In genomic region chr1:202553560-202554038, GRCh38 we compare ENCODE assay signal across 11 cellular contexts.
DNase-seq lines count a peak whose midpoint lies in the region; TF ChIP-seq lines count a peak whose summit lies in the region.
"Had no signal": no experiment of that assay in that cellular context is flagged by ENCODE, and none has a peak within 500 bp of the region (broad histone marks: within the 10 kb centered on the region; RNA-seq: fewer than 3 reads in every experiment).

No MANE protein-coding gene starts in this region.

- intact Hi-C loops in colonic mucosa (cut with DNase I), result no loop called here

- DNase-seq in Daoy (ENCODE audit: low read depth) (peak; percentile 27), LoVo (ENCODE audit: low spot score) (peak; percentile 8), colonic mucosa (no peak), DMS79 treated with DMSO at 0.1 percent for 48 hours (lab: John Stamatoyannopoulos, UW) (no peak), caudate nucleus (lab: John Stamatoyannopoulos, UW) (no peak)
- no peak for DNase-seq in activated CD4-positive, alpha-beta T cell treated with anti-CD3 and anti-CD28 coated beads, Interleukin-2, amount 10 ng/mL, durations not matched to agents 7 days and 5 days
- DNase-seq in activated CD4-positive, CD25-positive, alpha-beta regulatory T cell (lab: John Stamatoyannopoulos, UW), result no peak
- DNase-seq: activated T-cell treated with anti-CD3 and anti-CD28 coated beads, Interleukin-2, amount 50 U/mL, for 4 hours; NK-92 treated with Interleukin-12 subunit alpha and Interleukin-12 subunit beta, amount 100 ng/mL, for 24 hours; stimulated activated CD4-positive, alpha-beta T cell treated with anti-CD3 and anti-CD28 coated beads, Interleukin-2, amount 100 ng/mL, for 24 hours had no signal

- H3K4me3 Mint-ChIP-seq in activated CD4-positive, alpha-beta T cell treated with anti-CD3 and anti-CD28 coated beads, Interleukin-2, amount 10 ng/mL, durations not matched to agents 7 days and 5 days, result no peak overlapping the region
- H3K4me3 Mint-ChIP-seq: activated T-cell treated with anti-CD3 and anti-CD28 coated beads, Interleukin-2, amount 50 U/mL, for 4 hours had no signal

- CTCF ChIA-PET in activated CD4-positive, alpha-beta T cell treated with anti-CD3 and anti-CD28 coated beads, Interleukin-2, amount 10 ng/mL, durations not matched to agents 7 days and 5 days (lab: Charles Lee), result interaction anchor here (1.4 kb wide), 1 partner anchor 9 kb away, joined by 3 read pairs; no protein-coding TSS in a partner anchor

- POLR2A ChIA-PET in activated CD4-positive, alpha-beta T cell treated with anti-CD3 and anti-CD28 coated beads, Interleukin-2, amount 10 ng/mL, durations not matched to agents 7 days and 5 days (lab: Charles Lee), result no interaction called here

- H3K4me1 Mint-ChIP-seq in activated CD4-positive, alpha-beta T cell treated with anti-CD3 and anti-CD28 coated beads, Interleukin-2, amount 10 ng/mL, durations not matched to agents 7 days and 5 days, result peaks cover 3% of the 10 kb centered on the region

- H3K27ac Mint-ChIP-seq in activated CD4-positive, alpha-beta T cell treated with anti-CD3 and anti-CD28 coated beads, Interleukin-2, amount 10 ng/mL, durations not matched to agents 7 days and 5 days, result no peak overlapping the region

- H3K36me3 Mint-ChIP-seq in activated CD4-positive, alpha-beta T cell treated with anti-CD3 and anti-CD28 coated beads, Interleukin-2, amount 10 ng/mL, durations not matched to agents 7 days and 5 days (ENCODE audit: low read depth), result no peaks in the 10 kb centered on the region

- H3K27me3 ChIP-seq in colonic mucosa (no peaks in the 10 kb centered on the region), neutrophil (no peaks in the 10 kb centered on the region)

- H3K27ac ChIP-seq in colonic mucosa (peak overlapping the region; percentile 24), neutrophil (peak overlapping the region; percentile 12), caudate nucleus (ENCODE audit: low read depth, low read length) (no peak overlapping the region)

- H3K4me1 ChIP-seq in colonic mucosa, result no peaks in the 10 kb centered on the region
- no peaks in the 10 kb centered on the region for H3K4me1 ChIP-seq in neutrophil (ENCODE audit: control insufficient read depth in 1 of 2, insufficient read depth in 1 of 2, low read depth in 1 of 2, low read length in 1 of 2)

- H3K9ac ChIP-seq in colonic mucosa (ENCODE audit: low read depth in 2 of 2, low read length in 2 of 2), result no peak overlapping the region

- H3K36me3 ChIP-seq in colonic mucosa, result no peaks in the 10 kb centered on the region
- peaks cover 28% of the 10 kb centered on the region for H3K36me3 ChIP-seq in neutrophil

- no peaks in the 10 kb centered on the region for H3K9me3 Mint-ChIP-seq in activated CD4-positive, alpha-beta T cell treated with anti-CD3 and anti-CD28 coated beads, Interleukin-2, amount 10 ng/mL, durations not matched to agents 7 days and 5 days
- H3K9me3 Mint-ChIP-seq: activated T-cell treated with anti-CD3 and anti-CD28 coated beads, Interleukin-2, amount 50 U/mL, for 4 hours had no signal

- H3K4me3 ChIP-seq in colonic mucosa, result no peak overlapping the region
- H3K4me3 ChIP-seq in neutrophil (ENCODE audit: low read depth in 1 of 2, low read length in 1 of 2), result no peak overlapping the region

- no peaks in the 10 kb centered on the region for H3K27me3 Mint-ChIP-seq in activated CD4-positive, alpha-beta T cell treated with anti-CD3 and anti-CD28 coated beads, Interleukin-2, amount 10 ng/mL, durations not matched to agents 7 days and 5 days

- TF ChIP-seq CTCF in colonic mucosa (IDR thresholded peaks at IDR 0.05) (no peak), neutrophil (IDR thresholded peaks at IDR 0.05) (no peak)

- H3K9me3 ChIP-seq in colonic mucosa (no peaks in the 10 kb centered on the region), neutrophil (no peaks in the 10 kb centered on the region)

Comparison
In these comparisons a context has a peak if more than half of its experiments do, and no peak if none do; other contexts are left out.
1. DNase-seq: peak in Daoy (single experiment) and LoVo (single experiment); none in colonic mucosa (single experiment), activated CD4-positive, alpha-beta T cell treated with anti-CD3 and anti-CD28 coated beads, Interleukin-2, amount 10 ng/mL, durations not matched to agents 7 days and 5 days (single experiment), activated CD4-positive, CD25-positive, alpha-beta regulatory T cell (0 of 4), DMS79 treated with DMSO at 0.1 percent for 48 hours (single experiment) and caudate nucleus (0 of 61).